Comparison of ENCODE assay signal across 9 cellular contexts in genomic region chr16:30009990-30010816, GRCh38. TPM values are rescaled to one million over a fixed set of nuclear protein-coding genes. Genes with fewer than 3 reads are reported as not detected.
DNase-seq lines count a peak whose midpoint lies in the region; ATAC-seq and TF ChIP-seq lines count a peak whose summit lies in the region.
"Had no signal": no experiment of that assay in that cellular context is flagged by ENCODE, and none has a peak within 500 bp of the region (broad histone marks: within the 10 kb centered on the region; RNA-seq: fewer than 3 reads in every experiment).

No MANE protein-coding gene starts in this region.

- H3K36me3 Mint-ChIP-seq in brain: no peaks in the 10 kb centered on the region
- H3K36me3 Mint-ChIP-seq in naive thymus-derived CD4-positive, alpha-beta T cell: no peaks in the 10 kb centered on the region

- H3K4me3 ChIP-seq in AG09309 (ENCODE audit: control insufficient read depth, low read depth, low read length) (peak overlapping the region; percentile 14), HFF-Myc (replicated peaks; ENCODE audit: low read depth, low read length) (peak overlapping the region; percentile 38)
- peak overlapping the region; percentile 33 for H3K4me3 ChIP-seq in naive thymus-derived CD4-positive, alpha-beta T cell (ENCODE audit: low read length)

- peaks cover 25% of the 10 kb centered on the region for H3K4me1 Mint-ChIP-seq in brain
- H3K4me1 Mint-ChIP-seq in naive thymus-derived CD4-positive, alpha-beta T cell: peaks cover 4 to 11% (median 5%) of the 10 kb centered on the region in 7 donors

- intact Hi-C loops in naive thymus-derived CD4-positive, alpha-beta T cell (cut with micrococcal nuclease): no loop called here

- peak overlapping the region in 3 of 5 experiments; percentile 67 to 87 (median 74) for H3K27ac Mint-ChIP-seq in brain
- peak overlapping the region in 4 of 9 donors; percentile 16 to 51 (median 32) for H3K27ac Mint-ChIP-seq in naive thymus-derived CD4-positive, alpha-beta T cell

- POLR2A ChIA-PET in naive thymus-derived CD4-positive, alpha-beta T cell (lab: Charles Lee): no interaction called here

- no peaks in the 10 kb centered on the region for H3K9me3 Mint-ChIP-seq in brain
- no peaks in the 10 kb centered on the region for H3K9me3 Mint-ChIP-seq in naive thymus-derived CD4-positive, alpha-beta T cell

- DNase-seq in AG09309 (ENCODE audit: low read depth) (no peak), HFF-Myc (ENCODE audit: extremely low read depth, low read depth) (no peak), T-helper 9 cell (no peak), NOMO-1 treated with dmso at 0.1 percent for 144 hours (lab: John Stamatoyannopoulos, UW; ENCODE audit: unreplicated experiment) (no peak)
- DNase-seq in naive thymus-derived CD4-positive, alpha-beta T cell: no peak
- no peak for DNase-seq in NK-92 treated with Interleukin-12 subunit alpha and Interleukin-12 subunit beta, amount 100 ng/mL, for 24 hours (lab: John Stamatoyannopoulos, UW)
- DNase-seq: aorta had no signal

- peak overlapping the region; percentile 81 to 87 (median 83) for H3K4me3 Mint-ChIP-seq in brain
- peak overlapping the region; percentile 59 to 87 (median 74) for H3K4me3 Mint-ChIP-seq in naive thymus-derived CD4-positive, alpha-beta T cell

- peaks cover 8 to 10% of the 10 kb centered on the region in 2 donors for H3K4me1 ChIP-seq in naive thymus-derived CD4-positive, alpha-beta T cell (ENCODE audit: control insufficient read depth in 2 of 2, insufficient read depth in 2 of 2, low read length in 2 of 2)

- no peak overlapping the region for H3K27ac ChIP-seq in naive thymus-derived CD4-positive, alpha-beta T cell (ENCODE audit: low read depth, low read length)

- no peaks in the 10 kb centered on the region for H3K9me3 ChIP-seq in naive thymus-derived CD4-positive, alpha-beta T cell (ENCODE audit: control insufficient read depth in 2 of 3, low read length in 3 of 3)

- TF ChIP-seq CTCF in AG09309 (IDR thresholded peaks at IDR 0.05; ENCODE audit: control insufficient read depth, insufficient read depth, low read depth, low read length, missing control alignments) (no peak), HFF-Myc (IDR thresholded peaks at IDR 0.05; ENCODE audit: low read depth, low read length, missing control alignments) (no peak), brain (conservative IDR thresholded peaks at IDR 0.05) (no peak)

- H3K36me3 ChIP-seq in naive thymus-derived CD4-positive, alpha-beta T cell (ENCODE audit: control insufficient read depth in 2 of 3, insufficient read depth in 3 of 3, low read length in 3 of 3): no peaks in the 10 kb centered on the region

- no peaks in the 10 kb centered on the region for H3K27me3 Mint-ChIP-seq in brain
- H3K27me3 Mint-ChIP-seq in naive thymus-derived CD4-positive, alpha-beta T cell: peaks cover 0 to 39% (median 6%) of the 10 kb centered on the region in 5 donors

- CTCF ChIA-PET in naive thymus-derived CD4-positive, alpha-beta T cell (lab: Charles Lee): interaction anchor here (0.7 kb wide), 1 partner anchor 305 kb away, joined by 5 read pairs; no protein-coding TSS in a partner anchor

- ATAC-seq in naive thymus-derived CD4-positive, alpha-beta T cell: peak; percentile 3
- no peak for ATAC-seq in HG03432 (IDR thresholded peaks at IDR 0.05; ENCODE audit: unreplicated experiment)

- H3K27me3 ChIP-seq in naive thymus-derived CD4-positive, alpha-beta T cell (ENCODE audit: control insufficient read depth in 2 of 2, insufficient read depth in 2 of 2, low read length in 2 of 2): peaks cover 0 to 8% of the 10 kb centered on the region in 2 donors

RNA-seq across cellular contexts. Expression of gene DOC2A, which starts 0.6 kb away (rescaled TPM):
- 23.1 TPM for polyA plus RNA-seq in brain (ENCODE audit: insufficient read depth, low read depth, low replicate concordance)
- under 1 TPM in 2 of 5 experiments, not detected in 3; 0.46 to 0.54 TPM for total RNA-seq in naive thymus-derived CD4-positive, alpha-beta T cell
- under 1 TPM in 1 of 2 donors, not detected in 1; 0.18 TPM for polyA plus RNA-seq in naive thymus-derived CD4-positive, alpha-beta T cell

RNA-seq across cellular contexts. Expression of gene C16orf92, which starts 12.8 kb away (rescaled TPM):
- not detected for polyA plus RNA-seq in brain (ENCODE audit: insufficient read depth, low read depth, low replicate concordance)
- total RNA-seq in naive thymus-derived CD4-positive, alpha-beta T cell: not detected
- not detected for polyA plus RNA-seq in naive thymus-derived CD4-positive, alpha-beta T cell
- total RNA-seq: aorta had no signal
- polyA plus RNA-seq: aorta had no signal

RNA-seq across cellular contexts. Expression of gene INO80E, which starts 14.2 kb away (rescaled TPM):
- 147 TPM for polyA plus RNA-seq in brain (ENCODE audit: insufficient read depth, low read depth, low replicate concordance)
- total RNA-seq in naive thymus-derived CD4-positive, alpha-beta T cell: 100 to 1,000 TPM in 2 of 5 experiments, 10 to 100 TPM in 3; 71.7 to 141 (median 95.8) TPM
- 1 to 10 TPM; 4.3 to 9.3 TPM for polyA plus RNA-seq in naive thymus-derived CD4-positive, alpha-beta T cell

RNA-seq across cellular contexts. Expression of gene HIRIP3, which starts 14.8 kb away (rescaled TPM):
- 85.9 TPM for polyA plus RNA-seq in brain (ENCODE audit: insufficient read depth, low read depth, low replicate concordance)
- total RNA-seq in naive thymus-derived CD4-positive, alpha-beta T cell: 10 to 100 TPM; 14.4 to 37.6 (median 17.2) TPM
- 10 to 100 TPM; 22.6 to 32.9 TPM for polyA plus RNA-seq in naive thymus-derived CD4-positive, alpha-beta T cell

RNA-seq across cellular contexts. Expression of gene TLCD3B, which starts 20.9 kb away (rescaled TPM):
- 186 TPM for polyA plus RNA-seq in brain (ENCODE audit: insufficient read depth, low read depth, low replicate concordance)
- 1 to 10 TPM in 2 of 5 experiments, not detected in 3; 1.2 to 2.3 TPM for total RNA-seq in naive thymus-derived CD4-positive, alpha-beta T cell
- polyA plus RNA-seq in naive thymus-derived CD4-positive, alpha-beta T cell: not detected
- total RNA-seq: aorta had no signal
- polyA plus RNA-seq: aorta had no signal

Comparison
In these comparisons a context has a peak if more than half of its experiments do, and no peak if none do; other contexts are left out.
1. RNA of gene DOC2A, which starts 0.6 kb away (polyA plus RNA-seq): 23.1 TPM in brain (single experiment); 0.18 TPM in naive thymus-derived CD4-positive, alpha-beta T cell; every median in the first group is over 10 times any median in the second.
2. RNA of gene INO80E, which starts 14.2 kb away (polyA plus RNA-seq): 147 TPM in brain (single experiment); 4.3 to 9.3 TPM in naive thymus-derived CD4-positive, alpha-beta T cell; every median in the first group is over 10 times any median in the second.
3. Peak in every context shown above with its lines, with median percentiles within 50 percentile points of each other: H3K4me3 ChIP-seq.